In genomic region chr6:33317668-33318425, GRCh38 we compare ENCODE assay signal across 1 cellular context.
TF ChIP-seq lines count a peak whose summit lies in the region.

Gene ZBTB22 (minus strand): TSS chr6:33317744. CDS start chr6:33316916, 828 bp downstream.

TF ChIP-seq in HepG2, 621 proteins besides CTCF, POLR2A, EP300 and RAD21 (continued from another document and continues in another):
- TF ChIP-seq ZNF788 (CRISPR knock-in tag; IDR thresholded peaks at IDR 0.05; ENCODE audit: borderline replicate concordance) (no peak), PPARG (CRISPR knock-in tag; conservative IDR thresholded peaks at IDR 0.05) (0 out of 2 replicates have a peak, but pooled peaks have one; percentile 16), RFX5 (IDR thresholded peaks at IDR 0.05; ENCODE audit: low read depth, low read length) (peak; percentile 70), ZNF747 (CRISPR knock-in tag; IDR thresholded peaks at IDR 0.05; ENCODE audit: borderline replicate concordance) (no peak), MTF2 (CRISPR knock-in tag; IDR thresholded peaks at IDR 0.05; ENCODE audit: borderline replicate concordance) (no peak), IRX3 (CRISPR knock-in tag; IDR thresholded peaks at IDR 0.05; ENCODE audit: borderline replicate concordance, low read depth) (no peak), AKAP8 (CRISPR knock-in tag; IDR thresholded peaks at IDR 0.05) (no peak), ZNF335 (CRISPR knock-in tag; IDR thresholded peaks at IDR 0.05) (no peak), ZBTB43 (CRISPR knock-in tag; conservative IDR thresholded peaks at IDR 0.05) (no peak), PAX8 (CRISPR knock-in tag; IDR thresholded peaks at IDR 0.05; ENCODE audit: borderline replicate concordance) (no peak), TFAP4 (IDR thresholded peaks at IDR 0.05; ENCODE audit: borderline replicate concordance, low read depth) (no peak), AGO1 (IDR thresholded peaks at IDR 0.05; ENCODE audit: low read depth, low read length, poor library complexity, severe bottlenecking) (peak; percentile 41), RNF219 (CRISPR knock-in tag; IDR thresholded peaks at IDR 0.05) (no peak), NR2F6 (IDR thresholded peaks at IDR 0.05) (no peak), NR2F6 (CRISPR knock-in tag; IDR thresholded peaks at IDR 0.05) (0 out of 2 replicates have a peak, but pooled peaks have one; percentile 10), NFE2 (CRISPR knock-in tag; IDR thresholded peaks at IDR 0.05) (no peak), XBP1 (CRISPR knock-in tag; IDR thresholded peaks at IDR 0.05) (no peak), ZNF800 (CRISPR knock-in tag; IDR thresholded peaks at IDR 0.05) (no peak), KDM3A (CRISPR knock-in tag; IDR thresholded peaks at IDR 0.05; ENCODE audit: low read depth) (no peak), ZNF280D (CRISPR knock-in tag; IDR thresholded peaks at IDR 0.05) (no peak), PAF1 (CRISPR knock-in tag; IDR thresholded peaks at IDR 0.05) (no peak), SETDB1 (CRISPR knock-in tag; IDR thresholded peaks at IDR 0.05; ENCODE audit: borderline replicate concordance) (no peak), NR2F1 (CRISPR knock-in tag; IDR thresholded peaks at IDR 0.05) (no peak), ZNF230 (CRISPR knock-in tag; IDR thresholded peaks at IDR 0.05) (peak; percentile 9; the same call in 1 of the 2 replicates), ZNF546 (CRISPR knock-in tag; conservative IDR thresholded peaks at IDR 0.05) (no peak), SATB2 (CRISPR knock-in tag; IDR thresholded peaks at IDR 0.05) (no peak), ZNF503 (CRISPR knock-in tag; IDR thresholded peaks at IDR 0.05) (no peak), HNRNPK (IDR thresholded peaks at IDR 0.05; ENCODE audit: low read depth, low read length, poor library complexity, severe bottlenecking) (no peak), SMARCE1 (IDR thresholded peaks at IDR 0.05; ENCODE audit: borderline replicate concordance) (no peak), ZNF253 (CRISPR knock-in tag; IDR thresholded peaks at IDR 0.05; ENCODE audit: borderline replicate concordance) (no peak), THYN1 (CRISPR knock-in tag; IDR thresholded peaks at IDR 0.05; ENCODE audit: borderline replicate concordance, low read depth) (no peak), RFXANK (CRISPR knock-in tag; IDR thresholded peaks at IDR 0.05) (no peak), ZNF446 (CRISPR knock-in tag; IDR thresholded peaks at IDR 0.05) (no peak), SIN3A (IDR thresholded peaks at IDR 0.05; ENCODE audit: borderline replicate concordance, low read depth, low read length) (no peak; the same call in 1 of the 2 replicates), FOXP4 (CRISPR knock-in tag; IDR thresholded peaks at IDR 0.05) (no peak), SMC3 (IDR thresholded peaks at IDR 0.05; ENCODE audit: low read length) (no peak), ATRX (CRISPR knock-in tag; IDR thresholded peaks at IDR 0.05; ENCODE audit: borderline replicate concordance) (no peak), ZNF557 (CRISPR knock-in tag; IDR thresholded peaks at IDR 0.05) (no peak), MIXL1 (CRISPR knock-in tag; IDR thresholded peaks at IDR 0.05) (peak; percentile 12; the same call in 1 of the 2 replicates), PHF21A (CRISPR knock-in tag; IDR thresholded peaks at IDR 0.05) (peak; percentile 82; the same call in 1 of the 2 replicates), ZNF678 (CRISPR knock-in tag; IDR thresholded peaks at IDR 0.05) (no peak), ZMAT3 (CRISPR knock-in tag; conservative IDR thresholded peaks at IDR 0.05) (peak; percentile 69; the same call in 1 of the 2 replicates), ZNF558 (CRISPR knock-in tag; IDR thresholded peaks at IDR 0.05; ENCODE audit: borderline replicate concordance) (no peak), ZNF563 (CRISPR knock-in tag; IDR thresholded peaks at IDR 0.05) (no peak), NCOA1 (CRISPR knock-in tag; IDR thresholded peaks at IDR 0.05) (0 out of 2 replicates have a peak, but pooled peaks have one; percentile 72), TFDP2 (CRISPR knock-in tag; IDR thresholded peaks at IDR 0.05) (peak; percentile 50; the same call in 1 of the 2 replicates), ZNF569 (CRISPR knock-in tag; IDR thresholded peaks at IDR 0.05; ENCODE audit: borderline replicate concordance) (no peak), ZNF276 (CRISPR knock-in tag; IDR thresholded peaks at IDR 0.05; ENCODE audit: low read depth) (peak; percentile 100), GPBP1L1 (CRISPR knock-in tag; IDR thresholded peaks at IDR 0.05) (no peak), SNAPC2 (CRISPR knock-in tag; IDR thresholded peaks at IDR 0.05) (no peak), ZNF891 (CRISPR knock-in tag; IDR thresholded peaks at IDR 0.05) (no peak)
